Comparison of ENCODE assay signal across 9 cellular contexts in genomic region chr21:38352536-38353219, GRCh38.
DNase-seq lines count a peak whose midpoint lies in the region; ATAC-seq and TF ChIP-seq lines count a peak whose summit lies in the region.
"Had no signal": no experiment of that assay in that cellular context is flagged by ENCODE, and none has a peak within 500 bp of the region (broad histone marks: within the 10 kb centered on the region; RNA-seq: fewer than 3 reads in every experiment).

No MANE protein-coding gene starts in this region.

- in situ Hi-C loops in astrocyte of the spinal cord (cut with HindIII; ENCODE audit: low sequenced_read_pairs): no loop called here

- no peak for TF ChIP-seq POLR2A in Peyer's patch (IDR thresholded peaks at IDR 0.05)

- peaks cover 0 to 3% (median 0%) of the 10 kb centered on the region in 5 donors for H3K9me3 Mint-ChIP-seq in CD8-positive, alpha-beta memory T cell

- no peak overlapping the region for H3K27ac ChIP-seq in Peyer's patch
- H3K27ac ChIP-seq in CD8-positive, alpha-beta memory T cell (ENCODE audit: low read depth, low read length): no peak overlapping the region

- H3K4me1 ChIP-seq in Peyer's patch: no peaks in the 10 kb centered on the region
- H3K4me1 ChIP-seq in CD8-positive, alpha-beta memory T cell (ENCODE audit: insufficient read depth, low read length): no peaks in the 10 kb centered on the region

- TF ChIP-seq CTCF in Peyer's patch (IDR thresholded peaks at IDR 0.05) (peak in 4 of 6 experiments; percentile 27 to 49 (median 37)), astrocyte of the spinal cord (IDR thresholded peaks at IDR 0.05; ENCODE audit: low read depth, low read length) (peak; percentile 85)

- H3K27me3 ChIP-seq in Peyer's patch: no peaks in the 10 kb centered on the region
- H3K27me3 ChIP-seq in CD8-positive, alpha-beta memory T cell (ENCODE audit: insufficient read depth, low read length, poor library complexity, severe bottlenecking): no peaks in the 10 kb centered on the region

- H3K27ac Mint-ChIP-seq in CD8-positive, alpha-beta memory T cell: no peak overlapping the region

- POLR2A ChIA-PET in CD8-positive, alpha-beta memory T cell (lab: Charles Lee): no interaction called here

- CTCF ChIA-PET in CD8-positive, alpha-beta memory T cell (lab: Charles Lee): no interaction called here

- no peaks in the 10 kb centered on the region for H3K9me3 ChIP-seq in Peyer's patch
- H3K9me3 ChIP-seq in CD8-positive, alpha-beta memory T cell (ENCODE audit: low read length): no peaks in the 10 kb centered on the region

- DNase-seq in DMS153 treated with DMSO at 0.1 percent for 48 hours (lab: John Stamatoyannopoulos, UW; ENCODE audit: unreplicated experiment) (peak; percentile 82), Peyer's patch (no peak), astrocyte of the spinal cord (ENCODE audit: low read depth, low spot score) (peak; percentile 88), iPS-NIHi7 (ENCODE audit: extremely low spot score) (peak; percentile 77)
- peak; percentile 20 to 36 for DNase-seq in stimulated activated CD4-positive, alpha-beta T cell treated with anti-CD3 and anti-CD28 coated beads, Interleukin-1b, Interleukin-23, amount 100 ng/mL, for 4 hours (ENCODE audit: low read depth in 2 of 2)
- no peak for DNase-seq in CD8-positive, alpha-beta memory T cell

- peaks cover 2 to 10% of the 10 kb centered on the region in 2 donors for H3K27me3 Mint-ChIP-seq in CD8-positive, alpha-beta memory T cell

- no peak overlapping the region for H3K4me3 Mint-ChIP-seq in CD8-positive, alpha-beta memory T cell

- no peaks in the 10 kb centered on the region for H3K36me3 Mint-ChIP-seq in CD8-positive, alpha-beta memory T cell

- H3K4me1 Mint-ChIP-seq in CD8-positive, alpha-beta memory T cell: no peaks in the 10 kb centered on the region

- no peak overlapping the region for H3K4me3 ChIP-seq in Peyer's patch
- no peak overlapping the region for H3K4me3 ChIP-seq in astrocyte of the spinal cord (ENCODE audit: low read depth, low read length)
- H3K4me3 ChIP-seq in CD8-positive, alpha-beta memory T cell (ENCODE audit: low read length): no peak overlapping the region

- no peak for ATAC-seq in GM18858 (IDR thresholded peaks at IDR 0.05; ENCODE audit: unreplicated experiment)
- ATAC-seq: T-helper 17 cell had no signal

- H3K36me3 ChIP-seq in Peyer's patch: no peaks in the 10 kb centered on the region
- H3K36me3 ChIP-seq in CD8-positive, alpha-beta memory T cell (ENCODE audit: insufficient read depth, low read length): no peaks in the 10 kb centered on the region

- TF ChIP-seq EP300 in Ishikawa (IDR thresholded peaks at IDR 0.05; ENCODE audit: borderline replicate concordance): no peak

- TF ChIP-seq RAD21 in Ishikawa (IDR thresholded peaks at IDR 0.05; ENCODE audit: low read depth): peak; percentile 79

TF ChIP-seq in Ishikawa, 13 proteins besides CTCF, POLR2A, EP300 and RAD21:
- TF ChIP-seq CEBPB (IDR thresholded peaks at IDR 0.05): no peak
- TF ChIP-seq YY1 (IDR thresholded peaks at IDR 0.05; ENCODE audit: low read depth): no peak
- TF ChIP-seq FOXM1 (IDR thresholded peaks at IDR 0.05; ENCODE audit: borderline replicate concordance, low read depth): no peak
- no peak for TF ChIP-seq EGR1 (IDR thresholded peaks at IDR 0.05)
- no peak for TF ChIP-seq ZBTB7A (IDR thresholded peaks at IDR 0.05; ENCODE audit: low read depth)
- no peak for TF ChIP-seq REST (IDR thresholded peaks at IDR 0.05; ENCODE audit: low read depth)
- no peak for TF ChIP-seq TEAD4 (IDR thresholded peaks at IDR 0.05)
- TF ChIP-seq CREB1 (IDR thresholded peaks at IDR 0.05; ENCODE audit: low read depth): no peak
- no peak for TF ChIP-seq TCF12 (IDR thresholded peaks at IDR 0.05; ENCODE audit: low read depth)
- no peak for TF ChIP-seq TAF1 (IDR thresholded peaks at IDR 0.05; ENCODE audit: low read depth)
- no peak for TF ChIP-seq MAX (IDR thresholded peaks at IDR 0.05)
- no peak for TF ChIP-seq NFIC (IDR thresholded peaks at IDR 0.05)
- no peak for TF ChIP-seq USF1 (IDR thresholded peaks at IDR 0.05)

Comparison
In these comparisons a context has a peak if more than half of its experiments do, and no peak if none do; other contexts are left out.
1. DNase-seq: peak in DMS153 treated with DMSO at 0.1 percent for 48 hours (single experiment), astrocyte of the spinal cord (single experiment), iPS-NIHi7 (single experiment) and stimulated activated CD4-positive, alpha-beta T cell treated with anti-CD3 and anti-CD28 coated beads, Interleukin-1b, Interleukin-23, amount 100 ng/mL, for 4 hours (2 of 2); none in Peyer's patch (0 of 3) and CD8-positive, alpha-beta memory T cell (0 of 5).